In the genomic region with DNA sequence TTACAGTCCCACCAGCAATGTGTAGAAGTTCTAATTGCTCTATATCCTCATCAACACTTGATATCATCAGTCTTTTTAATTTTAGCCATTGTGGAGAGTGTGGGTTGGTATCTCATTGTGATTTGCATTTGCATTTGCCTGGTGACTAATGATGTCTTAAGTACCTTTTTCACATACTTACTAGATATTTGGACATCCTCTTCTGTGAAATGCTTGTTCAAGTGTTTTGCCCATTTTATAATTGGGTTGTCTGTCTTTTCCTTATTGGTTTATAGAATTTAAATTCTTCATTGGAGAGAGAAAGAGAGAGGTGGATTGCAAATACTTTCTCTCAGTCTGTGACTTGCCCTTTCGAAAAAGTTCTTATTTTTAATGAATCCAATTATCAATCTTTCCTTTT, we compare ENCODE assay signal across 10 cellular contexts.
"Had no signal": no experiment of that assay in that cellular context is flagged by ENCODE, and none has a peak within 500 bp of the region (broad histone marks: within the 10 kb centered on the region; RNA-seq: fewer than 3 reads in every experiment).

No MANE protein-coding gene starts in this region.

- H3K4me2 ChIP-seq: KMS-11 had no signal

- H3K9ac ChIP-seq: KMS-11 had no signal

- H3K4me1 Mint-ChIP-seq: IgD-negative memory B cell had no signal

- H3K27me3 Mint-ChIP-seq: IgD-negative memory B cell had no signal

- H3K4me3 Mint-ChIP-seq: IgD-negative memory B cell had no signal

- H3K27ac Mint-ChIP-seq: IgD-negative memory B cell had no signal

- H3K36me3 Mint-ChIP-seq: IgD-negative memory B cell had no signal

- ATAC-seq: HepG2 had no signal

- H3K27ac ChIP-seq: HL-60, KMS-11 had no signal

- FAIRE-seq: HepG2, HTR-8/SVneo had no signal

- DNase-seq: IMR-90, Karpas-422, Kasumi-1, KBM-7, KG1 had no signal
